Comparison of ENCODE assay signal across 15 cellular contexts in genomic region chr3:86782271-86782670, GRCh38.
A peak's percentile ranks its signal among the peaks of the same experiment; 100 is the strongest.
DNase-seq lines count a peak whose midpoint lies in the region; ATAC-seq and TF ChIP-seq lines count a peak whose summit lies in the region.
"Had no signal": no experiment of that assay in that cellular context is flagged by ENCODE, and none has a peak within 500 bp of the region (broad histone marks: within the 10 kb centered on the region; RNA-seq: fewer than 3 reads in every experiment).

No MANE protein-coding gene starts in this region.

- POLR2A ChIA-PET in IMR-90 (lab: Charles Lee; ENCODE audit: unreplicated experiment), result no interaction called here

- 0 out of 2 replicates have a peak overlapping the region, but pooled peaks have one; percentile 25 for H2BK120ac ChIP-seq in IMR-90 (ENCODE audit: low read depth, low read length)

- no peak overlapping the region; the same call in 1 of the 2 replicates for H3K4me2 ChIP-seq in IMR-90 (ENCODE audit: low read depth, low read length)

- dilution Hi-C loops in IMR-90 (cut with HindIII; ENCODE audit: low sequenced_read_pairs, unreplicated experiment), result no loop called here

- H3K9me3 Mint-ChIP-seq in nephron, result no peaks in the 10 kb centered on the region
- no peaks in the 10 kb centered on the region for H3K9me3 Mint-ChIP-seq in T-helper 2 cell treated with Interferon-gamma antibody and Interleukin-4, amounts not matched to agents 5 μg/mL and 100 μg/mL, for 36 hours

- ATAC-seq in IMR-90 (ENCODE audit: low read depth), result no peak
- ATAC-seq: HCT116, Panc1 had no signal

- H3K4me1 Mint-ChIP-seq in nephron, result peaks cover 13% of the 10 kb centered on the region
- no peaks in the 10 kb centered on the region for H3K4me1 Mint-ChIP-seq in T-helper 2 cell treated with Interferon-gamma antibody and Interleukin-4, amounts not matched to agents 5 μg/mL and 100 μg/mL, for 36 hours (ENCODE audit: low read depth)

- no peaks in the 10 kb centered on the region for H3K27me3 Mint-ChIP-seq in nephron (ENCODE audit: low read depth)
- no peaks in the 10 kb centered on the region for H3K27me3 Mint-ChIP-seq in T-helper 2 cell treated with Interferon-gamma antibody and Interleukin-4, amounts not matched to agents 5 μg/mL and 100 μg/mL, for 36 hours (ENCODE audit: low read depth)

- no peaks in the 10 kb centered on the region for H3K9me1 ChIP-seq in IMR-90 (ENCODE audit: insufficient read depth, low read length)

- H3K4me1 ChIP-seq in IMR-90 (ENCODE audit: control insufficient read depth, insufficient read depth, low read length), result peaks cover 4% of the 10 kb centered on the region
- H3K4me1 ChIP-seq in left ventricle myocardium inferior, result no peaks in the 10 kb centered on the region

- peak overlapping the region; percentile 11; the same call in 1 of the 2 replicates for H3K4ac ChIP-seq in IMR-90 (ENCODE audit: low read depth, low read length)

- no peak overlapping the region for H3K4me3 Mint-ChIP-seq in nephron
- H3K4me3 Mint-ChIP-seq in T-helper 2 cell treated with Interferon-gamma antibody and Interleukin-4, amounts not matched to agents 5 μg/mL and 100 μg/mL, for 36 hours, result no peak overlapping the region

- no peak overlapping the region for H2BK5ac ChIP-seq in IMR-90 (ENCODE audit: low read depth, low read length, poor library complexity, severe bottlenecking)

- peak overlapping the region in 1 of 2 experiments; percentile 26; a peak in 1 of 4 replicates for H4K8ac ChIP-seq in IMR-90 (ENCODE audit: low read depth in 2 of 2, low read length in 2 of 2)

- H2BK20ac ChIP-seq in IMR-90 (ENCODE audit: low read depth, low read length), result no peak overlapping the region

- H4K5ac ChIP-seq in IMR-90 (ENCODE audit: low read depth, low read length), result 0 out of 2 replicates have a peak overlapping the region, but pooled peaks have one; percentile 61

- no peak overlapping the region for H3K9ac ChIP-seq in IMR-90 (ENCODE audit: low read depth, low read length)

- no peak overlapping the region for H3K14ac ChIP-seq in IMR-90 (replicated peaks; ENCODE audit: low read depth, low read length)

- no peak for TF ChIP-seq POLR2A in IMR-90 (IDR thresholded peaks at IDR 0.05; ENCODE audit: low read depth, low read length)

- no peak overlapping the region for H2AK5ac ChIP-seq in IMR-90 (ENCODE audit: low read depth, low read length)

- no CpG with 5 or more reads among the region's 2 CpGs for WGBS in IMR-90 (ENCODE audit: extremely low coverage in 2 of 2, insufficient read length in 1 of 2), 2 experiments

- H3K36me3 Mint-ChIP-seq in nephron (ENCODE audit: low read depth), result no peaks in the 10 kb centered on the region
- H3K36me3 Mint-ChIP-seq in T-helper 2 cell treated with Interferon-gamma antibody and Interleukin-4, amounts not matched to agents 5 μg/mL and 100 μg/mL, for 36 hours (ENCODE audit: low read depth), result no peaks in the 10 kb centered on the region

- no peaks in the 10 kb centered on the region for H3K9me3 ChIP-seq in IMR-90 (ENCODE audit: control insufficient read depth, insufficient read depth, low read length)
- no peaks in the 10 kb centered on the region for H3K9me3 ChIP-seq in left ventricle myocardium inferior (replicated peaks)

- H3K4me3 ChIP-seq in AG09309 (ENCODE audit: control insufficient read depth, low read depth, low read length) (no peak overlapping the region), IMR-90 (ENCODE audit: insufficient read depth, low read depth, low read length) (no peak overlapping the region), left ventricle myocardium inferior (no peak overlapping the region)

- TF ChIP-seq RAD21 in IMR-90 (IDR thresholded peaks at IDR 0.05; ENCODE audit: low read length), result no peak

- no peak overlapping the region for H3K23ac ChIP-seq in IMR-90 (ENCODE audit: low read depth, low read length)

- CTCF ChIA-PET in IMR-90 (lab: Yijun Ruan, JAX), result no interaction called here

- peak overlapping the region; percentile 44; the same call in 1 of the 2 replicates for H3K27ac ChIP-seq in IMR-90 (ENCODE audit: insufficient read depth, low read length)
- no peak overlapping the region for H3K27ac ChIP-seq in left ventricle myocardium inferior (replicated peaks)
- H3K27ac ChIP-seq: C4-2B had no signal

- H2AFZ ChIP-seq in IMR-90 (replicated peaks; ENCODE audit: low read length, poor library complexity), result no peak overlapping the region

- peak overlapping the region; percentile 26; the same call in 1 of the 3 replicates for H2BK15ac ChIP-seq in IMR-90 (ENCODE audit: low read depth, low read length)

- no peaks in the 10 kb centered on the region for H4K20me1 ChIP-seq in IMR-90 (ENCODE audit: insufficient read depth, low read length)

- peak; percentile 33 for DNase-seq in AG09309 (ENCODE audit: low read depth)
- DNase-seq in IMR-90, result peak; percentile 42
- DNase-seq in dedifferentiated amniotic fluid mesenchymal stem cell (ENCODE audit: extremely low spot score), result peak; percentile 40
- DNase-seq in DMS53 treated with DMSO at 0.1 percent for 48 hours (lab: John Stamatoyannopoulos, UW; ENCODE audit: unreplicated experiment), result no peak
- no peak for DNase-seq in T-helper 2 cell treated with Interferon-gamma antibody and Interleukin-4, amounts not matched to agents 5 μg/mL and 100 μg/mL, for 36 hours (ENCODE audit: low spot score)
- DNase-seq in GM13977 (ENCODE audit: low spot score), result no peak
- DNase-seq in left ventricle myocardium inferior, result no peak
- DNase-seq: KBM-7, NCI-H1436, NCI-H2029, NCI-H510A had no signal

- intact Hi-C loops in IMR-90 (cut with micrococcal nuclease), result no loop called here
- intact Hi-C loops in left ventricle myocardium inferior (cut with micrococcal nuclease), result no loop called here

- no peaks in the 10 kb centered on the region for H3K27me3 ChIP-seq in IMR-90 (ENCODE audit: control insufficient read depth, insufficient read depth, low read length)
- H3K27me3 ChIP-seq in left ventricle myocardium inferior (ENCODE audit: low read depth), result no peaks in the 10 kb centered on the region

- H3K79me1 ChIP-seq in IMR-90 (ENCODE audit: low read depth in 1 of 2, low read length in 2 of 2), result no peaks in the 10 kb centered on the region

- peak overlapping the region; percentile 30; the same call in 1 of the 2 replicates for H3K56ac ChIP-seq in IMR-90 (ENCODE audit: extremely low read depth, insufficient read depth, low read length)

- H3K27ac Mint-ChIP-seq in nephron, result peak overlapping the region in 2 of 3 experiments; percentile 0 to 16
- H3K27ac Mint-ChIP-seq in T-helper 2 cell treated with Interferon-gamma antibody and Interleukin-4, amounts not matched to agents 5 μg/mL and 100 μg/mL, for 36 hours, result no peak overlapping the region

- H4K91ac ChIP-seq in IMR-90 (ENCODE audit: insufficient read depth, low read depth, low read length), result 0 out of 2 replicates have a peak overlapping the region, but pooled peaks have one; percentile 19

- no peak for TF ChIP-seq CTCF in AG09309 (IDR thresholded peaks at IDR 0.05; ENCODE audit: control insufficient read depth, insufficient read depth, low read depth, low read length, missing control alignments)
- no peak for TF ChIP-seq CTCF in IMR-90 (conservative IDR thresholded peaks at IDR 0.05; ENCODE audit: low read depth, low read length)
- TF ChIP-seq CTCF in nephron (IDR thresholded peaks at IDR 0.05; ENCODE audit: unreplicated experiment in 3 of 3), result no peak
- no peak for TF ChIP-seq CTCF in GM13977 (IDR thresholded peaks at IDR 0.05; ENCODE audit: extremely low read depth, insufficient read depth, missing control alignments)
- TF ChIP-seq CTCF in left ventricle myocardium inferior (IDR thresholded peaks at IDR 0.05; ENCODE audit: borderline replicate concordance), result no peak

- H3K36me3 ChIP-seq in IMR-90 (ENCODE audit: control insufficient read depth, insufficient read depth, low read length), result no peaks in the 10 kb centered on the region
- no peaks in the 10 kb centered on the region for H3K36me3 ChIP-seq in left ventricle myocardium inferior

- in situ Hi-C loops in IMR-90 (cut with MboI; ENCODE audit: low sequenced_read_pairs), result loop anchor here (5.0 kb wide), 1 partner anchor 300 kb away; no protein-coding TSS in a partner anchor
- in situ Hi-C loops in GM13977 (cut with MboI; ENCODE audit: low pct_unique_long_range_greater_than_20kb, low sequenced_read_pairs, unreplicated experiment), result no loop called here

- no peak overlapping the region for H2AK9ac ChIP-seq in IMR-90 (replicated peaks; ENCODE audit: low read depth, low read length, poor library complexity)

- H3K18ac ChIP-seq in IMR-90 (ENCODE audit: low read depth, low read length), result peak overlapping the region; percentile 18; the same call in 1 of the 2 replicates

- no TSS peak for BruUV-seq in IMR-90 (replicated peaks; lab: Mats Ljungman, UMichigan)

TF ChIP-seq in IMR-90, 13 proteins besides CTCF, POLR2A, EP300 and RAD21:
- TF ChIP-seq CHD1 (IDR thresholded peaks at IDR 0.05; ENCODE audit: low read depth, low read length) (no peak), ELK1 (IDR thresholded peaks at IDR 0.05; ENCODE audit: borderline replicate concordance, low read depth, low read length) (no peak), CEBPB (IDR thresholded peaks at IDR 0.05; ENCODE audit: low read depth, low read length) (no peak), FOS (IDR thresholded peaks at IDR 0.05; ENCODE audit: low read depth, low read length) (no peak), BHLHE40 (IDR thresholded peaks at IDR 0.05; ENCODE audit: low read depth, low read length) (no peak), SMC3 (IDR thresholded peaks at IDR 0.05; ENCODE audit: low read depth, low read length) (no peak), RFX5 (IDR thresholded peaks at IDR 0.05; ENCODE audit: low read depth, low read length) (no peak), MAFK (IDR thresholded peaks at IDR 0.05; ENCODE audit: low read depth, low read length) (no peak), NFE2L2 (IDR thresholded peaks at IDR 0.05; ENCODE audit: low read depth, low read length) (no peak)

Comparison
In these comparisons a context has a peak if more than half of its experiments do, and no peak if none do; other contexts are left out.
1. DNase-seq: peak in AG09309 (single experiment), IMR-90 (single experiment) and dedifferentiated amniotic fluid mesenchymal stem cell (single experiment); none in DMS53 treated with DMSO at 0.1 percent for 48 hours (single experiment), T-helper 2 cell treated with Interferon-gamma antibody and Interleukin-4, amounts not matched to agents 5 μg/mL and 100 μg/mL, for 36 hours (single experiment), GM13977 (single experiment) and left ventricle myocardium inferior (single experiment).